ENCODE assay signal across 18 cellular contexts in the genomic region with DNA sequence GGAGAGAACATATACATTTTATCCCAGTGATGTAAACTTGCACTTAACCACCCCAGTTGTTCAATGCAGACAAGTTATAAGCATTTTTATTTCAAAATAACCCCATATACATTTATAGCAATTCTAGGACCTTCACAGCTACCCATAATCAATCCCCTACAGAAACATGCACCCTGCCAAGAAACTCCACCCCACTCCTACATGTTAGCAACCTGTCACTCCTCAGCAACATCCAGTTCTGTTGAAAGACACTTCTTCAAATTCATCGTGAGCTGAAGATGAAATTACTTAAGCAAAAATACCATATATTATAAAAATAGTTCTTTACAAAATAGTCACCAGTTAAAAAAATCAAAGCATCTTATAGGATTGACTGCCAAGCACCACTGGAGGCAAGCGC.
"Had no signal": no experiment of that assay in that cellular context is flagged by ENCODE, and none has a peak within 500 bp of the region (broad histone marks: within the 10 kb centered on the region; RNA-seq: fewer than 3 reads in every experiment).

No MANE protein-coding gene starts in this region.

- H3K4me3 Mint-ChIP-seq: activated naive CD8-positive, alpha-beta T cell; activated T-cell treated with anti-CD3 and anti-CD28 coated beads, Interleukin-2, amount 50 U/mL, for 24 hours; activated T-helper 17 cell treated with anti-CD3 and anti-CD28 coated beads, Interleukin-2, amount 50 U/mL, for 72 hours; memory B cell; neural crest cell; T-cell; T-helper 2 cell treated with Interferon-gamma antibody and Interleukin-4, amounts not matched to agents 5 μg/mL and 100 μg/mL, for 36 hours had no signal

- H3K27me3 ChIP-seq: adrenal gland, upper lobe of right lung had no signal

- H3K4me3 ChIP-seq: adrenal gland, gastrocnemius medialis, upper lobe of right lung had no signal

- DNase-seq: activated CD4-positive, alpha-beta T cell treated with anti-CD3 and anti-CD28 coated beads, Interleukin-2, amount 50 U/mL, for 1 hour; activated CD4-positive, CD25-positive, alpha-beta regulatory T cell treated with anti-CD3 and anti-CD28 coated beads, Interleukin-2, amount 50 U/mL, for 72 hours; activated T-cell treated with anti-CD3 and anti-CD28 coated beads, Interleukin-2, amount 50 U/mL, for 24 hours; cerebellar nuclear complex; gastrocnemius medialis; islet precursor cell; left cardiac atrium; stimulated activated CD4-positive, alpha-beta T cell treated with anti-CD3 and anti-CD28 coated beads, Interleukin-4, amount 100 ng/mL, for 1 hour; stimulated activated naive CD4-positive, alpha-beta T cell treated with Interleukin-2 at 50 U/mL for 16 hours; T-cell; upper lobe of right lung had no signal

- H3K9me3 Mint-ChIP-seq: activated T-cell treated with anti-CD3 and anti-CD28 coated beads, Interleukin-2, amount 50 U/mL, for 24 hours; activated T-helper 17 cell treated with anti-CD3 and anti-CD28 coated beads, Interleukin-2, amount 50 U/mL, for 72 hours; memory B cell; neural crest cell; T-cell; T-helper 2 cell treated with Interferon-gamma antibody and Interleukin-4, amounts not matched to agents 5 μg/mL and 100 μg/mL, for 36 hours had no signal

- H3K4me1 ChIP-seq: gastrocnemius medialis, upper lobe of right lung had no signal

- H3K36me3 ChIP-seq: adrenal gland, gastrocnemius medialis, upper lobe of right lung had no signal

- H3K27ac Mint-ChIP-seq: activated naive CD8-positive, alpha-beta T cell; activated T-cell treated with anti-CD3 and anti-CD28 coated beads, Interleukin-2, amount 50 U/mL, for 24 hours; activated T-helper 17 cell treated with anti-CD3 and anti-CD28 coated beads, Interleukin-2, amount 50 U/mL, for 72 hours; memory B cell; T-cell; T-helper 2 cell treated with Interferon-gamma antibody and Interleukin-4, amounts not matched to agents 5 μg/mL and 100 μg/mL, for 36 hours had no signal

- H3K36me3 Mint-ChIP-seq: activated naive CD8-positive, alpha-beta T cell; T-cell had no signal

- ATAC-seq: activated T-helper 17 cell treated with anti-CD3 and anti-CD28 coated beads, Interleukin-2, amount 50 U/mL, for 72 hours; gastrocnemius medialis; T-cell; upper lobe of right lung had no signal

- H3K27ac ChIP-seq: upper lobe of right lung, VCaP had no signal

- H3K27me3 Mint-ChIP-seq: memory B cell had no signal

- H3K9me3 ChIP-seq: adrenal gland, gastrocnemius medialis, upper lobe of right lung had no signal

- H3K4me1 Mint-ChIP-seq: activated T-helper 17 cell treated with anti-CD3 and anti-CD28 coated beads, Interleukin-2, amount 50 U/mL, for 72 hours; T-cell had no signal
